In genomic region chr17:44198721-44199552, GRCh38 we compare ENCODE assay signal across 7 cellular contexts. TPM values are rescaled to one million over a fixed set of nuclear protein-coding genes. Genes with fewer than 3 reads are reported as not detected.
DNase-seq lines count a peak whose midpoint lies in the region; ATAC-seq and TF ChIP-seq lines count a peak whose summit lies in the region.

No MANE protein-coding gene starts in this region.

- peak overlapping the region; percentile 91 for H3K4me3 Mint-ChIP-seq in activated CD4-positive, alpha-beta T cell treated with anti-CD3 and anti-CD28 coated beads, Interleukin-2, amount 10 ng/mL, durations not matched to agents 24 days and 14 days
- peak overlapping the region; percentile 84 for H3K4me3 Mint-ChIP-seq in stimulated activated memory B cell treated with anti-CD40 and anti-IgM and Interleukin-4, amounts not matched to agents 10 μg/mL and 1 μg/mL and 100 μg/mL, for 72 hours

- H3K4me3 ChIP-seq in HEK293 (ENCODE audit: low read depth, low read length): peak overlapping the region; percentile 72
- H3K4me3 ChIP-seq in duodenal mucosa (ENCODE audit: low read depth in 1 of 2, low read length in 2 of 2): peak overlapping the region; percentile 78 to 84
- H3K4me3 ChIP-seq in lower leg skin (ENCODE audit: low read depth, poor library complexity, severe bottlenecking): peak overlapping the region; percentile 71

- ATAC-seq in stimulated activated memory B cell treated with anti-CD40 and anti-IgM and Interleukin-4, amounts not matched to agents 10 μg/mL and 1 μg/mL and 100 μg/mL, for 72 hours: peak; percentile 59

- no peaks in the 10 kb centered on the region for H3K27me3 ChIP-seq in duodenal mucosa (ENCODE audit: control insufficient read depth in 1 of 2, insufficient read depth in 2 of 2, low read length in 2 of 2)

- H3K9me3 ChIP-seq in HEK293 (ENCODE audit: control insufficient read depth, insufficient read depth, low read depth, low read length) (no peaks in the 10 kb centered on the region), duodenal mucosa (ENCODE audit: control insufficient read depth in 1 of 2, low read length in 2 of 2) (no peaks in the 10 kb centered on the region)

- intact Hi-C loops in activated CD4-positive, alpha-beta T cell treated with anti-CD3 and anti-CD28 coated beads, Interleukin-2, amount 10 ng/mL, durations not matched to agents 24 days and 14 days (cut with micrococcal nuclease): loop anchor here (1.0 kb wide), 1 partner anchor 12 kb away; no protein-coding TSS in a partner anchor
- intact Hi-C loops in lower leg skin (cut with DNase I; ENCODE audit: low total_unique reads): no loop called here

- H3K27ac ChIP-seq in HEK293 (ENCODE audit: extremely low read depth, low read depth, low read length) (peak overlapping the region; percentile 88), duodenal mucosa (ENCODE audit: low read depth, low read length) (peak overlapping the region; percentile 94)

- POLR2A ChIA-PET in HEK293 (lab: Yijun Ruan, JAX): interaction anchor here (0.6 to 4.9 kb wide), 11 partner anchors 10 to 116 kb away, joined by 3 to 46 read pairs (median 4); partner anchors contain the start of genes HDAC5, RUNDC3A and TMUB2

- TF ChIP-seq CTCF in GM13976 (IDR thresholded peaks at IDR 0.05; ENCODE audit: borderline replicate concordance, control extremely low read depth, extremely low read depth, insufficient read depth, missing control alignments): no peak
- no peak for TF ChIP-seq CTCF in HEK293 (tag by site-specific recombination; IDR thresholded peaks at IDR 0.05)
- no peak for TF ChIP-seq CTCF in lower leg skin (IDR thresholded peaks at IDR 0.05)

- H3K4me1 Mint-ChIP-seq in activated CD4-positive, alpha-beta T cell treated with anti-CD3 and anti-CD28 coated beads, Interleukin-2, amount 10 ng/mL, durations not matched to agents 24 days and 14 days: peaks cover 36% of the 10 kb centered on the region
- H3K4me1 Mint-ChIP-seq in stimulated activated memory B cell treated with anti-CD40 and anti-IgM and Interleukin-4, amounts not matched to agents 10 μg/mL and 1 μg/mL and 100 μg/mL, for 72 hours: peaks cover 44% of the 10 kb centered on the region

- DNase-seq in GM13976 (ENCODE audit: low spot score) (peak; percentile 92), NCI-H146 (lab: John Stamatoyannopoulos, UW) (peak; percentile 68), lower leg skin (ENCODE audit: low spot score in 2 of 2) (peak in 1 of 2 donors; percentile 92)
- peak; percentile 88 for DNase-seq in activated CD4-positive, alpha-beta T cell treated with anti-CD3 and anti-CD28 coated beads, Interleukin-2, amount 10 ng/mL, durations not matched to agents 24 days and 14 days

- peaks cover 35% of the 10 kb centered on the region for H3K36me3 Mint-ChIP-seq in activated CD4-positive, alpha-beta T cell treated with anti-CD3 and anti-CD28 coated beads, Interleukin-2, amount 10 ng/mL, durations not matched to agents 24 days and 14 days (ENCODE audit: low read depth)
- peaks cover 40% of the 10 kb centered on the region for H3K36me3 Mint-ChIP-seq in stimulated activated memory B cell treated with anti-CD40 and anti-IgM and Interleukin-4, amounts not matched to agents 10 μg/mL and 1 μg/mL and 100 μg/mL, for 72 hours

- no peaks in the 10 kb centered on the region for H3K27me3 Mint-ChIP-seq in activated CD4-positive, alpha-beta T cell treated with anti-CD3 and anti-CD28 coated beads, Interleukin-2, amount 10 ng/mL, durations not matched to agents 24 days and 14 days
- H3K27me3 Mint-ChIP-seq in stimulated activated memory B cell treated with anti-CD40 and anti-IgM and Interleukin-4, amounts not matched to agents 10 μg/mL and 1 μg/mL and 100 μg/mL, for 72 hours: no peaks in the 10 kb centered on the region

- H3K27ac Mint-ChIP-seq in activated CD4-positive, alpha-beta T cell treated with anti-CD3 and anti-CD28 coated beads, Interleukin-2, amount 10 ng/mL, durations not matched to agents 24 days and 14 days: peak overlapping the region; percentile 87
- peak overlapping the region; percentile 86 for H3K27ac Mint-ChIP-seq in stimulated activated memory B cell treated with anti-CD40 and anti-IgM and Interleukin-4, amounts not matched to agents 10 μg/mL and 1 μg/mL and 100 μg/mL, for 72 hours

- H3K9me3 Mint-ChIP-seq in activated CD4-positive, alpha-beta T cell treated with anti-CD3 and anti-CD28 coated beads, Interleukin-2, amount 10 ng/mL, durations not matched to agents 24 days and 14 days: no peaks in the 10 kb centered on the region
- H3K9me3 Mint-ChIP-seq in stimulated activated memory B cell treated with anti-CD40 and anti-IgM and Interleukin-4, amounts not matched to agents 10 μg/mL and 1 μg/mL and 100 μg/mL, for 72 hours: no peaks in the 10 kb centered on the region

- peak overlapping the region; percentile 87 to 89 for H3K9ac ChIP-seq in duodenal mucosa (ENCODE audit: low read depth in 1 of 2, low read length in 2 of 2)

- peaks cover 5% of the 10 kb centered on the region for H3K4me1 ChIP-seq in HEK293 (ENCODE audit: control insufficient read depth, insufficient read depth, low read length)
- peaks cover 17 to 26% of the 10 kb centered on the region in 2 donors for H3K4me1 ChIP-seq in duodenal mucosa (ENCODE audit: control insufficient read depth in 1 of 2, insufficient read depth in 2 of 2, low read length in 2 of 2)

- in situ Hi-C loops in GM13976 (cut with MboI; ENCODE audit: low sequenced_read_pairs, unreplicated experiment): no loop called here

- H3K36me3 ChIP-seq in HEK293 (ENCODE audit: control insufficient read depth in 2 of 2, insufficient read depth in 1 of 2, low read length in 2 of 2) (peaks cover 8 to 40% of the 10 kb centered on the region in 2 experiments; a peak in 2 of 3 replicates), duodenal mucosa (ENCODE audit: control insufficient read depth in 1 of 2, insufficient read depth in 2 of 2, low read length in 2 of 2) (peaks cover 27 to 32% of the 10 kb centered on the region in 2 donors)

- 0 to 1% methylated on average over 29 to 30 of the region's 68 CpGs for WGBS in lower leg skin, 2 donors

- CTCF ChIA-PET in HEK293 (lab: Yijun Ruan, JAX): interaction anchor here (0.6 to 2.1 kb wide), 4 partner anchors 13 to 151 kb away, joined by 4 to 8 read pairs (median 5); partner anchors contain the start of gene TMUB2

- no peak for TF ChIP-seq POLR2A in lower leg skin (IDR thresholded peaks at IDR 0.05)

TF ChIP-seq in HEK293, 187 proteins besides CTCF, POLR2A, EP300 and RAD21 (continues in another document):
- TF ChIP-seq ZSCAN4 (tag by site-specific recombination; IDR thresholded peaks at IDR 0.05) (no peak), ZFHX2 (tag by site-specific recombination; conservative IDR thresholded peaks at IDR 0.05) (0 out of 2 replicates have a peak, but pooled peaks have one; percentile 12), KLF16 (tag by site-specific recombination; IDR thresholded peaks at IDR 0.05) (0 out of 2 replicates have a peak, but pooled peaks have one; percentile 41), ZNF132 (tag by site-specific recombination; IDR thresholded peaks at IDR 0.05; ENCODE audit: borderline replicate concordance) (no peak), ZNF341 (tag by site-specific recombination; IDR thresholded peaks at IDR 0.05; ENCODE audit: low read depth) (peak; percentile 99)
- TF ChIP-seq, protein P1, sequence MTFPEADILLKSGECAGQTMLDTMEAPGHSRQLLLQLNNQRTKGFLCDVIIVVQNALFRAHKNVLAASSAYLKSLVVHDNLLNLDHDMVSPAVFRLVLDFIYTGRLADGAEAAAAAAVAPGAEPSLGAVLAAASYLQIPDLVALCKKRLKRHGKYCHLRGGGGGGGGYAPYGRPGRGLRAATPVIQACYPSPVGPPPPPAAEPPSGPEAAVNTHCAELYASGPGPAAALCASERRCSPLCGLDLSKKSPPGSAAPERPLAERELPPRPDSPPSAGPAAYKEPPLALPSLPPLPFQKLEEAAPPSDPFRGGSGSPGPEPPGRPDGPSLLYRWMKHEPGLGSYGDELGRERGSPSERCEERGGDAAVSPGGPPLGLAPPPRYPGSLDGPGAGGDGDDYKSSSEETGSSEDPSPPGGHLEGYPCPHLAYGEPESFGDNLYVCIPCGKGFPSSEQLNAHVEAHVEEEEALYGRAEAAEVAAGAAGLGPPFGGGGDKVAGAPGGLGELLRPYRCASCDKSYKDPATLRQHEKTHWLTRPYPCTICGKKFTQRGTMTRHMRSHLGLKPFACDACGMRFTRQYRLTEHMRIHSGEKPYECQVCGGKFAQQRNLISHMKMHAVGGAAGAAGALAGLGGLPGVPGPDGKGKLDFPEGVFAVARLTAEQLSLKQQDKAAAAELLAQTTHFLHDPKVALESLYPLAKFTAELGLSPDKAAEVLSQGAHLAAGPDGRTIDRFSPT (tag by site-specific recombination; IDR thresholded peaks at IDR 0.05): peak; percentile 86

RNA-seq across cellular contexts. Expression of gene ATXN7L3, which starts 0.7 kb away (rescaled TPM):
- 105 and 118 TPM in 2 replicates for total RNA-seq in activated CD4-positive, alpha-beta T cell treated with anti-CD3 and anti-CD28 coated beads, Interleukin-2, amount 10 ng/mL, durations not matched to agents 24 days and 14 days
- 10 to 100 TPM; 62.4 to 77.9 (median 67.8) TPM for total RNA-seq in lower leg skin

RNA-seq across cellular contexts. Expression of gene TMUB2, which starts 12.2 kb away (rescaled TPM):
- 16.1 and 19.0 TPM in 2 replicates for total RNA-seq in activated CD4-positive, alpha-beta T cell treated with anti-CD3 and anti-CD28 coated beads, Interleukin-2, amount 10 ng/mL, durations not matched to agents 24 days and 14 days
- total RNA-seq in lower leg skin: 10 to 100 TPM; 23.4 to 44.5 (median 34.8) TPM

RNA-seq across cellular contexts. Expression of gene UBTF, which starts 20.5 kb away (rescaled TPM):
- 193 and 195 TPM in 2 replicates for total RNA-seq in activated CD4-positive, alpha-beta T cell treated with anti-CD3 and anti-CD28 coated beads, Interleukin-2, amount 10 ng/mL, durations not matched to agents 24 days and 14 days
- total RNA-seq in lower leg skin: 10 to 100 TPM; 62.4 to 70.8 (median 65.7) TPM

RNA-seq across cellular contexts. Expression of gene ASB16, which starts 28.4 kb away (rescaled TPM):
- 0.09 and 0.78 TPM in 2 replicates for total RNA-seq in activated CD4-positive, alpha-beta T cell treated with anti-CD3 and anti-CD28 coated beads, Interleukin-2, amount 10 ng/mL, durations not matched to agents 24 days and 14 days
- 1 to 10 TPM in 1 of 4 donors, not detected in 3; 1.1 TPM for total RNA-seq in lower leg skin

RNA-seq across cellular contexts. Expression of gene HROB, which starts 57.2 kb away (rescaled TPM):
- total RNA-seq in activated CD4-positive, alpha-beta T cell treated with anti-CD3 and anti-CD28 coated beads, Interleukin-2, amount 10 ng/mL, durations not matched to agents 24 days and 14 days: 23.8 and 24.5 TPM in 2 replicates
- 1 to 10 TPM in 3 of 4 donors, under 1 TPM in 1; 0.97 to 4.3 (median 1.5) TPM for total RNA-seq in lower leg skin
